In the genomic region with DNA sequence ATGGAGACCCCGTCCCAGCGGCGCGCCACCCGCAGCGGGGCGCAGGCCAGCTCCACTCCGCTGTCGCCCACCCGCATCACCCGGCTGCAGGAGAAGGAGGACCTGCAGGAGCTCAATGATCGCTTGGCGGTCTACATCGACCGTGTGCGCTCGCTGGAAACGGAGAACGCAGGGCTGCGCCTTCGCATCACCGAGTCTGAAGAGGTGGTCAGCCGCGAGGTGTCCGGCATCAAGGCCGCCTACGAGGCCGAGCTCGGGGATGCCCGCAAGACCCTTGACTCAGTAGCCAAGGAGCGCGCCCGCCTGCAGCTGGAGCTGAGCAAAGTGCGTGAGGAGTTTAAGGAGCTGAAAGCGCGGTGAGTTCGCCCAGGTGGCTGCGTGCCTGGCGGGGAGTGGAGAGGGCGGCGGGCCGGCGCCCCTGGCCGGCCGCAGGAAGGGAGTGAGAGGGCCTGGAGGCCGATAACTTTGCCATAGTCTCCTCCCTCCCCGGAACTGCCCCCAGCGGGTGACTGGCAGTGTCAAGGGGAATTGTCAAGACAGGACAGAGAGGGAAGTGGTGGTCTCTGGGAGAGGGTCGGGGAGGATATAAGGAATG, we compare ENCODE assay signal across 8 cellular contexts. TPM values are rescaled to one million over a fixed set of nuclear protein-coding genes. Genes with fewer than 3 reads are reported as not detected.
A peak's percentile ranks its signal among the peaks of the same experiment; 100 is the strongest.
DNase-seq lines count a peak whose midpoint lies in the region; ATAC-seq and TF ChIP-seq lines count a peak whose summit lies in the region.

No MANE protein-coding gene starts in this region.

- H2AFZ ChIP-seq in mesenchymal stem cell (ENCODE audit: low read depth, low read length): no peak overlapping the region

- H3K27me3 ChIP-seq in Caco-2 (replicated peaks; ENCODE audit: control insufficient read depth, insufficient read depth, low read length) (no peaks in the 10 kb centered on the region), HAP-1 (ENCODE audit: low read depth) (no peaks in the 10 kb centered on the region), mesenchymal stem cell (ENCODE audit: control insufficient read depth in 1 of 2, insufficient read depth in 1 of 2, low read length in 2 of 2) (no peaks in the 10 kb centered on the region), upper lobe of left lung (no peaks in the 10 kb centered on the region)

- peak overlapping the region; percentile 75 for H3K4me2 ChIP-seq in mesenchymal stem cell (ENCODE audit: low read length, poor library complexity, severe bottlenecking)

- peak overlapping the region; percentile 51 for H2BK120ac ChIP-seq in mesenchymal stem cell (ENCODE audit: low read depth, low read length)

- no peak for TF ChIP-seq EP300 in upper lobe of left lung (IDR thresholded peaks at IDR 0.05)

- H4K91ac ChIP-seq in mesenchymal stem cell (ENCODE audit: low read length): peak overlapping the region; percentile 35

- H3K4me3 ChIP-seq in Caco-2 (ENCODE audit: low read depth, low read length): peak overlapping the region; percentile 98
- H3K4me3 ChIP-seq in HAP-1: peak overlapping the region; percentile 81
- H3K4me3 ChIP-seq in mesenchymal stem cell (ENCODE audit: insufficient read depth in 1 of 2, low read depth in 1 of 2, low read length in 2 of 2): peak overlapping the region; percentile 88 to 89
- H3K4me3 ChIP-seq in upper lobe of left lung: peak overlapping the region; percentile 80 to 96 (median 83)

- H3K18ac ChIP-seq in mesenchymal stem cell (ENCODE audit: low read depth in 1 of 2, low read length in 2 of 2): peak overlapping the region; percentile 88 to 99

- peak overlapping the region in 1 of 2 experiments; percentile 99 for H3K14ac ChIP-seq in mesenchymal stem cell (ENCODE audit: low read length in 2 of 2)

- peak overlapping the region; percentile 4 for H2BK5ac ChIP-seq in mesenchymal stem cell (ENCODE audit: low read depth, low read length, poor library complexity, severe bottlenecking)

- BruUV-seq in Caco-2 (replicated peaks; lab: Mats Ljungman, UMichigan): no TSS peak

- H3K36me3 ChIP-seq in Caco-2 (ENCODE audit: control insufficient read depth, insufficient read depth, low read length): 0 out of 2 replicates have a peak, but pooled peaks cover 2% of the 10 kb centered on the region
- H3K36me3 ChIP-seq in HAP-1 (replicated peaks): peaks cover 17% of the 10 kb centered on the region
- peaks cover 0 to 27% of the 10 kb centered on the region in 2 experiments for H3K36me3 ChIP-seq in mesenchymal stem cell (ENCODE audit: control insufficient read depth in 1 of 2, insufficient read depth in 2 of 2, low read depth in 1 of 2, low read length in 2 of 2)
- peaks cover 0 to 3% (median under 1%) of the 10 kb centered on the region in 4 donors for H3K36me3 ChIP-seq in upper lobe of left lung

- H3K9me3 ChIP-seq in Caco-2 (no peaks in the 10 kb centered on the region), HAP-1 (no peaks in the 10 kb centered on the region), mesenchymal stem cell (ENCODE audit: control insufficient read depth, low read length) (no peaks in the 10 kb centered on the region), upper lobe of left lung (no peaks in the 10 kb centered on the region)

- no peak overlapping the region for H2AK5ac ChIP-seq in mesenchymal stem cell (ENCODE audit: low read length, severe bottlenecking)

- POLR2A ChIA-PET in Caco-2 (lab: Charles Lee): interaction anchor here (1.7 to 2.0 kb wide), 2 partner anchors 9 to 15 kb away, joined by 13 to 16 read pairs; no protein-coding TSS in a partner anchor

- H3K36me3 Mint-ChIP-seq in Caco-2 (ENCODE audit: insufficient read depth, unreplicated experiment): peaks cover 12% of the 10 kb centered on the region

- peaks cover 26% of the 10 kb centered on the region for H3K4me1 Mint-ChIP-seq in Caco-2 (ENCODE audit: low read depth, unreplicated experiment)

- H2BK12ac ChIP-seq in mesenchymal stem cell (ENCODE audit: low read length in 2 of 2): peak overlapping the region in 1 of 2 experiments; percentile 7

- peak in 2 of 4 donors; percentile 38 to 64 for TF ChIP-seq POLR2A in upper lobe of left lung (IDR thresholded peaks at IDR 0.05)

- H4K8ac ChIP-seq in mesenchymal stem cell (ENCODE audit: low read length): no peak overlapping the region

- H3K9ac ChIP-seq in mesenchymal stem cell (ENCODE audit: low read length): peak overlapping the region; percentile 99

- in situ Hi-C loops in HAP-1 (cut with MboI; ENCODE audit: low sequenced_read_pairs): no loop called here

- peak overlapping the region; percentile 95 for H3K4me3 Mint-ChIP-seq in Caco-2 (ENCODE audit: unreplicated experiment)

- no peaks in the 10 kb centered on the region for H3K27me3 Mint-ChIP-seq in Caco-2 (ENCODE audit: insufficient read depth, unreplicated experiment)

- TF ChIP-seq CTCF in Caco-2 (IDR thresholded peaks at IDR 0.05; ENCODE audit: insufficient read depth in 1 of 2, low read depth in 1 of 2, low read length in 1 of 2, severe bottlenecking in 1 of 2, unreplicated experiment in 1 of 2): no peak
- no peak for TF ChIP-seq CTCF in upper lobe of left lung (IDR thresholded peaks at IDR 0.05)

- WGBS in mesenchymal stem cell: under 1% methylated on average over 48 of the region's 49 CpGs
- 0 to 3% methylated on average over 23 to 34 of the region's 49 CpGs for WGBS in upper lobe of left lung, 2 donors

- H3K27ac Mint-ChIP-seq in Caco-2 (ENCODE audit: unreplicated experiment): peak overlapping the region; percentile 63

- H2BK15ac ChIP-seq in mesenchymal stem cell (ENCODE audit: low read depth, poor library complexity, severe bottlenecking): peak overlapping the region; percentile 38

- H3K4me1 ChIP-seq in Caco-2: peaks cover 42% of the 10 kb centered on the region
- peaks cover 15% of the 10 kb centered on the region for H3K4me1 ChIP-seq in HAP-1
- peaks cover 38% of the 10 kb centered on the region for H3K4me1 ChIP-seq in mesenchymal stem cell (ENCODE audit: control insufficient read depth, insufficient read depth, low read depth, low read length)
- H3K4me1 ChIP-seq in upper lobe of left lung: peaks cover 37 to 54% (median 44%) of the 10 kb centered on the region in 4 donors

- CTCF ChIA-PET in Caco-2 (lab: Charles Lee): interaction anchor here (0.7 to 5.9 kb wide), 10 partner anchors 8 to 331 kb away, joined by 3 to 43 read pairs (median 6); no protein-coding TSS in a partner anchor

- H3K4ac ChIP-seq in mesenchymal stem cell (ENCODE audit: low read depth in 1 of 2, low read length in 2 of 2): peak overlapping the region; percentile 93 to 98

- ATAC-seq in upper lobe of left lung (ENCODE audit: low FRiP score in 2 of 2): peak; percentile 21 to 58

- DNase-seq in Caco-2: no peak
- peak in 1 of 2 experiments; percentile 57 for DNase-seq in HAP-1 (ENCODE audit: low spot score in 2 of 2)
- peak; percentile 57 for DNase-seq in RPMI8226
- peak; percentile 43 for DNase-seq in dermis blood vessel endothelial cell
- no peak for DNase-seq in mesenchymal stem cell
- DNase-seq in upper lobe of left lung: peak in 1 of 2 donors; percentile 90
- no peak for DNase-seq in NCI-H1694 (lab: John Stamatoyannopoulos, UW)
- DNase-seq in inferior parietal cortex (ENCODE audit: extremely low spot score): no peak

- H3K23ac ChIP-seq in mesenchymal stem cell (ENCODE audit: low read length in 2 of 2): peak overlapping the region in 1 of 2 experiments; percentile 100

- intact Hi-C loops in Caco-2 (cut with micrococcal nuclease; ENCODE audit: unreplicated experiment): loop anchor here (1.0 kb wide), 2 partner anchors 8 to 9 kb away; no protein-coding TSS in a partner anchor

- no peaks in the 10 kb centered on the region for H3K9me3 Mint-ChIP-seq in Caco-2 (ENCODE audit: unreplicated experiment)

- peak overlapping the region; percentile 74 for H3K27ac ChIP-seq in mesenchymal stem cell (ENCODE audit: low read length, poor library complexity, severe bottlenecking)
- peak overlapping the region; percentile 93 to 98 (median 96) for H3K27ac ChIP-seq in upper lobe of left lung

- peaks cover 7% of the 10 kb centered on the region for H3K79me1 ChIP-seq in mesenchymal stem cell (replicated peaks; ENCODE audit: low read length, poor library complexity, severe bottlenecking)

RNA-seq across cellular contexts. Expression of gene LMNA, which starts 0.5 kb away (rescaled TPM):
- total RNA-seq in Caco-2 (2022) (112 and 113 TPM in 2 replicates), dermis blood vessel endothelial cell (502 and 945 TPM in 2 replicates), upper lobe of left lung (1,000 to 10,000 TPM in 1 of 6 donors, 100 to 1,000 TPM in 5; 156 to 1,281 (median 388) TPM)
- polyA plus RNA-seq in mesenchymal stem cell (2013, experiment 1 of 2): 732 TPM
- polyA plus RNA-seq in mesenchymal stem cell (2013, experiment 2 of 2): 747 TPM

RNA-seq across cellular contexts. Expression of gene MEX3A, which starts 32.8 kb away (rescaled TPM):
- 8.9 and 12.2 TPM in 2 replicates for total RNA-seq in Caco-2 (2022)
- 4.8 and 8.8 TPM in 2 replicates for total RNA-seq in dermis blood vessel endothelial cell
- polyA plus RNA-seq in mesenchymal stem cell (2013, experiment 1 of 2): 10.4 TPM
- 10.7 TPM for polyA plus RNA-seq in mesenchymal stem cell (2013, experiment 2 of 2)
- 1 to 10 TPM in 2 of 6 donors, under 1 TPM in 3, not detected in 1; 0.26 to 2.0 (median 1.00) TPM for total RNA-seq in upper lobe of left lung

RNA-seq across cellular contexts. Expression of gene SEMA4A, which starts 38.4 kb away (rescaled TPM):
- total RNA-seq in Caco-2 (2022) (0.52 and 1.3 TPM in 2 replicates), dermis blood vessel endothelial cell (0.68 and 0.74 TPM in 2 replicates), upper lobe of left lung (10 to 100 TPM; 28.9 to 65.9 (median 33.5) TPM)
- polyA plus RNA-seq in mesenchymal stem cell (2013, experiment 1 of 2): 0.61 TPM
- polyA plus RNA-seq in mesenchymal stem cell (2013, experiment 2 of 2): 0.40 TPM

RNA-seq across cellular contexts. Expression of gene RAB25, which starts 54.1 kb away (rescaled TPM):
- 138 and 141 TPM in 2 replicates for total RNA-seq in Caco-2 (2022)
- not detected in 2 replicates for total RNA-seq in dermis blood vessel endothelial cell
- not detected for polyA plus RNA-seq in mesenchymal stem cell (2013, experiment 1 of 2)
- not detected for polyA plus RNA-seq in mesenchymal stem cell (2013, experiment 2 of 2)
- total RNA-seq in upper lobe of left lung: 100 to 1,000 TPM in 1 of 6 donors, 10 to 100 TPM in 5; 58.7 to 123 (median 88.9) TPM

Comparison
In these comparisons a context has a peak if more than half of its experiments do, and no peak if none do; other contexts are left out.
1. DNase-seq: peak in RPMI8226 (single experiment) and dermis blood vessel endothelial cell (single experiment); none in Caco-2 (0 of 2), mesenchymal stem cell (single experiment), NCI-H1694 (single experiment) and inferior parietal cortex (single experiment).
2. RNA of gene SEMA4A, which starts 38.4 kb away (total RNA-seq): 28.9 to 65.9 TPM in upper lobe of left lung; 0.68 to 0.74 TPM in dermis blood vessel endothelial cell and 0.52 to 1.3 TPM in Caco-2; every median in the first group is over 10 times any median in the second.
3. Peak in every context shown above with its lines, with median percentiles within 50 percentile points of each other: H3K4me3 ChIP-seq.